In the genomic region with DNA sequence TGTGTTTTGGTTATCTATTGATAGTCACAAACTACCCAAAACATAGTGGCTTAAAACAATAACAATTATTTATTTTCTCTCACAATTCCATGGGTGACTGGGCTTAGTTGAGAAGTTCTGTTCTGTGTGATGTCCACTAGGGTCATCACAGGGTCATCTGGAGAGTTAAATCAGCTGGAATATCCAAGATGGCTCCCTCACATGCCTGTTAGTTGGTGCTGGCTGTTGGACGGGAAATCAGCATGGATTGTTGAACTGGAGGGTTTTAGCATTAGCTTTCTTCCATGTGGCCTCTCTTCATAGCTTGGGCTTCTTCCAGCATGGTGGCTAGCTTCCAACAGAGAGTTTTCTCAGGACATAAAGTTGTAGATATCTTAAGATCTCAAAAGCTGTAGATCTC, we compare ENCODE assay signal across 1 cellular context.
TF ChIP-seq lines count a peak whose summit lies in the region.

No MANE protein-coding gene starts in this region.

TF ChIP-seq in HepG2, 621 proteins besides CTCF, POLR2A, EP300 and RAD21:
- TF ChIP-seq ZNF329 (CRISPR knock-in tag; IDR thresholded peaks at IDR 0.05; ENCODE audit: low read depth), result no peak
- TF ChIP-seq ZNF792 (CRISPR knock-in tag; IDR thresholded peaks at IDR 0.05), result no peak
- no peak for TF ChIP-seq ZNF282 (IDR thresholded peaks at IDR 0.05; ENCODE audit: partially characterized antibody)
- TF ChIP-seq ZNF570 (CRISPR knock-in tag; IDR thresholded peaks at IDR 0.05; ENCODE audit: borderline replicate concordance), result no peak
- no peak for TF ChIP-seq HNRNPK (IDR thresholded peaks at IDR 0.05; ENCODE audit: low read depth, low read length, poor library complexity, severe bottlenecking)
- TF ChIP-seq, protein P1, sequence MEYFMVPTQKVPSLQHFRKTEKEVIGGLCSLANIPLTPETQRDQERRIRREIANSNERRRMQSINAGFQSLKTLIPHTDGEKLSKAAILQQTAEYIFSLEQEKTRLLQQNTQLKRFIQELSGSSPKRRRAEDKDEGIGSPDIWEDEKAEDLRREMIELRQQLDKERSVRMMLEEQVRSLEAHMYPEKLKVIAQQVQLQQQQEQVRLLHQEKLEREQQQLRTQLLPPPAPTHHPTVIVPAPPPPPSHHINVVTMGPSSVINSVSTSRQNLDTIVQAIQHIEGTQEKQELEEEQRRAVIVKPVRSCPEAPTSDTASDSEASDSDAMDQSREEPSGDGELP (IDR thresholded peaks at IDR 0.05; ENCODE audit: borderline replicate concordance, low read depth), result peak; percentile 73; the same call in 1 of the 2 replicates
- TF ChIP-seq AGO2 (optimal IDR thresholded peaks at IDR 0.05; ENCODE audit: low read depth, low read length), result no peak
- peak; percentile 59; the same call in 1 of the 2 replicates for TF ChIP-seq EHMT2 (IDR thresholded peaks at IDR 0.05; ENCODE audit: borderline replicate concordance, low read depth, low read length)
- TF ChIP-seq ZNF644 (CRISPR knock-in tag; IDR thresholded peaks at IDR 0.05; ENCODE audit: low read depth), result peak; percentile 91
- TF ChIP-seq, protein P2, sequence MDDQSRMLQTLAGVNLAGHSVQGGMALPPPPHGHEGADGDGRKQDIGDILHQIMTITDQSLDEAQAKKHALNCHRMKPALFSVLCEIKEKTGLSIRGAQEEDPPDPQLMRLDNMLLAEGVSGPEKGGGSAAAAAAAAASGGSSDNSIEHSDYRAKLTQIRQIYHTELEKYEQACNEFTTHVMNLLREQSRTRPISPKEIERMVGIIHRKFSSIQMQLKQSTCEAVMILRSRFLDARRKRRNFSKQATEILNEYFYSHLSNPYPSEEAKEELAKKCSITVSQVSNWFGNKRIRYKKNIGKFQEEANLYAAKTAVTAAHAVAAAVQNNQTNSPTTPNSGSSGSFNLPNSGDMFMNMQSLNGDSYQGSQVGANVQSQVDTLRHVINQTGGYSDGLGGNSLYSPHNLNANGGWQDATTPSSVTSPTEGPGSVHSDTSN (CRISPR knock-in tag; IDR thresholded peaks at IDR 0.05; ENCODE audit: borderline replicate concordance), result no peak
- TF ChIP-seq ZSCAN31 (CRISPR knock-in tag; IDR thresholded peaks at IDR 0.05; ENCODE audit: low read depth), result no peak
- TF ChIP-seq HES4 (CRISPR knock-in tag; IDR thresholded peaks at IDR 0.05; ENCODE audit: borderline replicate concordance), result no peak
- TF ChIP-seq JARID2 (CRISPR knock-in tag; IDR thresholded peaks at IDR 0.05; ENCODE audit: insufficient replicate concordance), result no peak
- TF ChIP-seq CENPBD1 (CRISPR knock-in tag; IDR thresholded peaks at IDR 0.05; ENCODE audit: borderline replicate concordance, low read depth), result no peak
- no peak for TF ChIP-seq ZSCAN12 (CRISPR knock-in tag; IDR thresholded peaks at IDR 0.05)
- no peak for TF ChIP-seq ZNF451 (CRISPR knock-in tag; IDR thresholded peaks at IDR 0.05)
- TF ChIP-seq U2AF2 (IDR thresholded peaks at IDR 0.05; ENCODE audit: low read depth, low read length), result no peak
- peak; percentile 46; the same call in 1 of the 2 replicates for TF ChIP-seq ZMYM4 (CRISPR knock-in tag; IDR thresholded peaks at IDR 0.05)
- TF ChIP-seq ARNT2 (CRISPR knock-in tag; IDR thresholded peaks at IDR 0.05; ENCODE audit: low read depth), result no peak
- TF ChIP-seq, protein P3, sequence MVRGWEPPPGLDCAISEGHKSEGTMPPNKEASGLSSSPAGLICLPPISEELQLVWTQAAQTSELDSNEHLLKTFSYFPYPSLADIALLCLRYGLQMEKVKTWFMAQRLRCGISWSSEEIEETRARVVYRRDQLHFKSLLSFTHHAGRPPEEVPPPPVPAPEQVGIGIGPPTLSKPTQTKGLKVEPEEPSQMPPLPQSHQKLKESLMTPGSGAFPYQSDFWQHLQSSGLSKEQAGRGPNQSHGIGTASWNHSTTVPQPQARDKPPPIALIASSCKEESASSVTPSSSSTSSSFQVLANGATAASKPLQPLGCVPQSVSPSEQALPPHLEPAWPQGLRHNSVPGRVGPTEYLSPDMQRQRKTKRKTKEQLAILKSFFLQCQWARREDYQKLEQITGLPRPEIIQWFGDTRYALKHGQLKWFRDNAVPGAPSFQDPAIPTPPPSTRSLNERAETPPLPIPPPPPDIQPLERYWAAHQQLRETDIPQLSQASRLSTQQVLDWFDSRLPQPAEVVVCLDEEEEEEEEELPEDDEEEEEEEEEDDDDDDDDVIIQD (CRISPR knock-in tag; IDR thresholded peaks at IDR 0.05; ENCODE audit: low read depth), result no peak
- TF ChIP-seq PTBP1 (IDR thresholded peaks at IDR 0.05; ENCODE audit: low read depth, low read length, poor library complexity, severe bottlenecking), result no peak
- TF ChIP-seq, protein P4, sequence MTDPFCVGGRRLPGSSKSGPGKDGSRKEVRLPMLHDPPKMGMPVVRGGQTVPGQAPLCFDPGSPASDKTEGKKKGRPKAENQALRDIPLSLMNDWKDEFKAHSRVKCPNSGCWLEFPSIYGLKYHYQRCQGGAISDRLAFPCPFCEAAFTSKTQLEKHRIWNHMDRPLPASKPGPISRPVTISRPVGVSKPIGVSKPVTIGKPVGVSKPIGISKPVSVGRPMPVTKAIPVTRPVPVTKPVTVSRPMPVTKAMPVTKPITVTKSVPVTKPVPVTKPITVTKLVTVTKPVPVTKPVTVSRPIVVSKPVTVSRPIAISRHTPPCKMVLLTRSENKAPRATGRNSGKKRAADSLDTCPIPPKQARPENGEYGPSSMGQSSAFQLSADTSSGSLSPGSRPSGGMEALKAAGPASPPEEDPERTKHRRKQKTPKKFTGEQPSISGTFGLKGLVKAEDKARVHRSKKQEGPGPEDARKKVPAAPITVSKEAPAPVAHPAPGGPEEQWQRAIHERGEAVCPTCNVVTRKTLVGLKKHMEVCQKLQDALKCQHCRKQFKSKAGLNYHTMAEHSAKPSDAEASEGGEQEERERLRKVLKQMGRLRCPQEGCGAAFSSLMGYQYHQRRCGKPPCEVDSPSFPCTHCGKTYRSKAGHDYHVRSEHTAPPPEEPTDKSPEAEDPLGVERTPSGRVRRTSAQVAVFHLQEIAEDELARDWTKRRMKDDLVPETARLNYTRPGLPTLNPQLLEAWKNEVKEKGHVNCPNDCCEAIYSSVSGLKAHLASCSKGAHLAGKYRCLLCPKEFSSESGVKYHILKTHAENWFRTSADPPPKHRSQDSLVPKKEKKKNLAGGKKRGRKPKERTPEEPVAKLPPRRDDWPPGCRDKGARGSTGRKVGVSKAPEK (CRISPR knock-in tag; IDR thresholded peaks at IDR 0.05; ENCODE audit: borderline replicate concordance), result no peak
- no peak for TF ChIP-seq POLR2G (IDR thresholded peaks at IDR 0.05; ENCODE audit: low read depth, low read length)
- no peak for TF ChIP-seq ARID5B (CRISPR knock-in tag; IDR thresholded peaks at IDR 0.05)
- TF ChIP-seq, protein P5, sequence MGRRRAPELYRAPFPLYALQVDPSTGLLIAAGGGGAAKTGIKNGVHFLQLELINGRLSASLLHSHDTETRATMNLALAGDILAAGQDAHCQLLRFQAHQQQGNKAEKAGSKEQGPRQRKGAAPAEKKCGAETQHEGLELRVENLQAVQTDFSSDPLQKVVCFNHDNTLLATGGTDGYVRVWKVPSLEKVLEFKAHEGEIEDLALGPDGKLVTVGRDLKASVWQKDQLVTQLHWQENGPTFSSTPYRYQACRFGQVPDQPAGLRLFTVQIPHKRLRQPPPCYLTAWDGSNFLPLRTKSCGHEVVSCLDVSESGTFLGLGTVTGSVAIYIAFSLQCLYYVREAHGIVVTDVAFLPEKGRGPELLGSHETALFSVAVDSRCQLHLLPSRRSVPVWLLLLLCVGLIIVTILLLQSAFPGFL (CRISPR knock-in tag; IDR thresholded peaks at IDR 0.05), result no peak
- TF ChIP-seq STAG1 (CRISPR knock-in tag; IDR thresholded peaks at IDR 0.05), result peak; percentile 22
- peak; percentile 62 for TF ChIP-seq YY1 (IDR thresholded peaks at IDR 0.05; ENCODE audit: insufficient read depth, insufficient replicate concordance, low read depth, low read length)
- TF ChIP-seq SPEN (CRISPR knock-in tag; IDR thresholded peaks at IDR 0.05; ENCODE audit: low read depth), result no peak
- TF ChIP-seq, protein P6, sequence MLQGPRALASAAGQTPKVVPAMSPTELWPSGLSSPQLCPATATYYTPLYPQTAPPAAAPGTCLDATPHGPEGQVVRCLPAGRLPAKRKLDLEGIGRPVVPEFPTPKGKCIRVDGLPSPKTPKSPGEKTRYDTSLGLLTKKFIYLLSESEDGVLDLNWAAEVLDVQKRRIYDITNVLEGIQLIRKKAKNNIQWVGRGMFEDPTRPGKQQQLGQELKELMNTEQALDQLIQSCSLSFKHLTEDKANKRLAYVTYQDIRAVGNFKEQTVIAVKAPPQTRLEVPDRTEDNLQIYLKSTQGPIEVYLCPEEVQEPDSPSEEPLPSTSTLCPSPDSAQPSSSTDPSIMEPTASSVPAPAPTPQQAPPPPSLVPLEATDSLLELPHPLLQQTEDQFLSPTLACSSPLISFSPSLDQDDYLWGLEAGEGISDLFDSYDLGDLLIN (CRISPR knock-in tag; IDR thresholded peaks at IDR 0.05; ENCODE audit: borderline replicate concordance), result no peak
- TF ChIP-seq ZNF251 (CRISPR knock-in tag; IDR thresholded peaks at IDR 0.05), result no peak
- no peak for TF ChIP-seq ZNF629 (CRISPR knock-in tag; conservative IDR thresholded peaks at IDR 0.05)
- no peak for TF ChIP-seq MED1 (CRISPR knock-in tag; IDR thresholded peaks at IDR 0.05)
- TF ChIP-seq, protein P7, sequence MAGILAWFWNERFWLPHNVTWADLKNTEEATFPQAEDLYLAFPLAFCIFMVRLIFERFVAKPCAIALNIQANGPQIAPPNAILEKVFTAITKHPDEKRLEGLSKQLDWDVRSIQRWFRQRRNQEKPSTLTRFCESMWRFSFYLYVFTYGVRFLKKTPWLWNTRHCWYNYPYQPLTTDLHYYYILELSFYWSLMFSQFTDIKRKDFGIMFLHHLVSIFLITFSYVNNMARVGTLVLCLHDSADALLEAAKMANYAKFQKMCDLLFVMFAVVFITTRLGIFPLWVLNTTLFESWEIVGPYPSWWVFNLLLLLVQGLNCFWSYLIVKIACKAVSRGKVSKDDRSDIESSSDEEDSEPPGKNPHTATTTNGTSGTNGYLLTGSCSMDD (CRISPR knock-in tag; IDR thresholded peaks at IDR 0.05), result no peak
- TF ChIP-seq PPARG (CRISPR knock-in tag; conservative IDR thresholded peaks at IDR 0.05), result no peak
- TF ChIP-seq POGZ (CRISPR knock-in tag; IDR thresholded peaks at IDR 0.05), result peak; percentile 39
- no peak for TF ChIP-seq ZNF430 (CRISPR knock-in tag; IDR thresholded peaks at IDR 0.05)
- no peak for TF ChIP-seq SMC3 (IDR thresholded peaks at IDR 0.05; ENCODE audit: low read length)
- TF ChIP-seq ZNF768 (CRISPR knock-in tag; IDR thresholded peaks at IDR 0.05), result no peak
- TF ChIP-seq ZNF749 (CRISPR knock-in tag; IDR thresholded peaks at IDR 0.05; ENCODE audit: borderline replicate concordance), result no peak
